Comparison of ENCODE assay signal across 10 cellular contexts in the genomic region with DNA sequence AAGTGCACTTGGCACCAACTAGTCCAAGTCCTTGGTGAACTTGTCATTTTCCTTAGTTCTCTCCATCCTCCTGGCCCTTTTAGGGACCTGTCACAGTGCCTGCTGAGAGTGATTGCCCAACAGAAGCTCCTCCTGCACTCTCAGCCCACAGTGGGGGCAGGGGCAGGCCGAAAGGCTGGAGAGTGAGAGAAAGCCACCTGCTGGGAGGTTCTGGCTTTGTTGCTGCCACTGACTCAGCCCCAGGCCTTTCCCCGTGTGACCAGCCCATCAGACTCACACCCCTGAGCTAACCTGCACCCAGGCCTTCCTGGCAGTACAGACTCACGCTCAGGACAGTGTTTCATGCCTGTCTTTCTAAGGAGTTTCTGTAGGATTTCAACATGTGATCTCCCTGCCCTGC. TPM values are rescaled to one million over a fixed set of nuclear protein-coding genes. Genes with fewer than 3 reads are reported as not detected.
DNase-seq lines count a peak whose midpoint lies in the region; ATAC-seq and TF ChIP-seq lines count a peak whose summit lies in the region.
"Had no signal": no experiment of that assay in that cellular context is flagged by ENCODE, and none has a peak within 500 bp of the region (broad histone marks: within the 10 kb centered on the region; RNA-seq: fewer than 3 reads in every experiment).

No MANE protein-coding gene starts in this region.

- TF ChIP-seq CTCF in AG09309 (IDR thresholded peaks at IDR 0.05; ENCODE audit: control insufficient read depth, insufficient read depth, low read depth, low read length, missing control alignments) = peak; percentile 21

- H3K36me3 Mint-ChIP-seq in T-helper 17 cell (ENCODE audit: low read depth) = peaks cover 8% of the 10 kb centered on the region
- H3K36me3 Mint-ChIP-seq: stimulated activated effector memory CD8-positive, alpha-beta T cell treated with anti-CD3 and anti-CD28 coated beads, Interleukin-12 subunit alpha, Interleukin-12 subunit beta, amount 100 ng/mL, for 72 hours had no signal

- H3K9me3 ChIP-seq in T-helper 17 cell (ENCODE audit: control insufficient read depth, low read length, poor library complexity, severe bottlenecking) = no peaks in the 10 kb centered on the region

- H3K4me3 Mint-ChIP-seq in T-helper 17 cell = no peak overlapping the region
- H3K4me3 Mint-ChIP-seq: stimulated activated effector memory CD8-positive, alpha-beta T cell treated with anti-CD3 and anti-CD28 coated beads, Interleukin-12 subunit alpha, Interleukin-12 subunit beta, amount 100 ng/mL, for 72 hours had no signal

- no peak overlapping the region for H3K27ac Mint-ChIP-seq in T-helper 17 cell
- H3K27ac Mint-ChIP-seq: stimulated activated effector memory CD8-positive, alpha-beta T cell treated with anti-CD3 and anti-CD28 coated beads, Interleukin-12 subunit alpha, Interleukin-12 subunit beta, amount 100 ng/mL, for 72 hours had no signal

- ATAC-seq in T-helper 17 cell = peak; percentile 21
- ATAC-seq in HG03378 (IDR thresholded peaks at IDR 0.05; ENCODE audit: unreplicated experiment) = no peak
- ATAC-seq in GM21360 (IDR thresholded peaks at IDR 0.05; ENCODE audit: unreplicated experiment) = no peak
- ATAC-seq in GM21529 (IDR thresholded peaks at IDR 0.05; ENCODE audit: unreplicated experiment) = no peak
- ATAC-seq: stimulated activated effector memory CD8-positive, alpha-beta T cell treated with anti-CD3 and anti-CD28 coated beads, Interleukin-12 subunit alpha, Interleukin-12 subunit beta, amount 100 ng/mL, for 72 hours had no signal

- H3K4me1 Mint-ChIP-seq in T-helper 17 cell = no peaks in the 10 kb centered on the region
- H3K4me1 Mint-ChIP-seq: stimulated activated effector memory CD8-positive, alpha-beta T cell treated with anti-CD3 and anti-CD28 coated beads, Interleukin-12 subunit alpha, Interleukin-12 subunit beta, amount 100 ng/mL, for 72 hours had no signal

- DNase-seq in AG09309 (ENCODE audit: low read depth) = no peak
- peak; percentile 86 for DNase-seq in HPDE6-E6E7 (ENCODE audit: extremely low spot score)
- DNase-seq in T-helper 17 cell = no peak
- DNase-seq in iPS DF 19.7 (ENCODE audit: low read depth, low spot score) = peak; percentile 59
- DNase-seq in T-helper 9 cell = no peak

- no peak overlapping the region for H3K4me3 ChIP-seq in AG09309 (ENCODE audit: control insufficient read depth, low read depth, low read length)

- peaks cover 60% of the 10 kb centered on the region for H3K27me3 Mint-ChIP-seq in T-helper 17 cell

RNA-seq across cellular contexts. Expression of a gene that starts 17.1 kb away (rescaled TPM):
- not detected for total RNA-seq in T-helper 17 cell
- total RNA-seq: lung microvascular endothelial cell had no signal

RNA-seq across cellular contexts. Expression of a gene that starts 26.3 kb away (rescaled TPM):
- total RNA-seq in T-helper 17 cell = 10 to 100 TPM; 78.2 to 79.1 TPM

RNA-seq across cellular contexts. Expression of a gene that starts 43.0 kb away (rescaled TPM):
- total RNA-seq in T-helper 17 cell = under 1 TPM; 0.20 to 0.29 TPM

Comparison
In these comparisons a context has a peak if more than half of its experiments do, and no peak if none do; other contexts are left out.
1. DNase-seq: peak in HPDE6-E6E7 (single experiment) and iPS DF 19.7 (single experiment); none in AG09309 (single experiment), T-helper 17 cell (0 of 3) and T-helper 9 cell (single experiment).